ENCODE assay signal across 8 cellular contexts in the genomic region with DNA sequence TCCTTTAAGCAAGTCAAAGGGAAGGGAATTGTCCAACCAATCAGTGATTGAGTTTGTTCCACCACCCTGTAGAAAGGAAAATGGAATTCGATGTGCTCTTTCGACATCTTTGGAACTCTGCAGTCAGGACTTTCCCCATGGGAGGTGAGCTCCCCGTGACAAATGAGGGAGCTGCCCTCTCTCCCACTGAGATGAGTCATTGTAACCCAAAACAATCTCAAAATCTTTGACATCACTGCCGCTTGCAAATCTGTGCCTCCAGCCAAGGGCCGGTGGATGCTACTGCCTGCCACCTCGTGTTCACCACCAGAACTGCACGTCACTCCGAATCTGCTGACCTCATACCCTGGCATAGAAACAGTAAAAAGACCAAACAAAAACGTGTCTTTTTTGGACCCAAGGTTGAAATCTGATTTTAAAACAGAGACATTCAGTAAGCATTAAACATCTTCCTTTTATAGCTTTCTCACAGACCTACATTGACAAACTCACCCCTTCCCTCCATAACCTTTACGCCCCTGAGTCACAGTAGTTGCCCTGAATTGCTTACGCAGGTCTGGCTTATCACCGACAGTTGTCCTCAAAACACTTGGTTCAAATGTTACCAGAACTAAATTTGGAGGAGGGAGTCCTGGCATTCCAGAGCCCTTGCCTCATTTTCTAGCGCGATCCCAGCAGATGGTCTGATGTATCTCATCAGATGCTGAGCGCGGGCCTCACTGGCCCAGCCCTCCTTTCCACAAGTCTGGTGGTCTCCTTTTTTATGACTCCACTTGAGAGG.
DNase-seq lines count a peak whose midpoint lies in the region; ATAC-seq lines count a peak whose summit lies in the region.

No MANE protein-coding gene starts in this region.

- no peak overlapping the region for H3K27ac ChIP-seq in CD4-positive, alpha-beta memory T cell (ENCODE audit: low read depth, low read length)

- H3K9me3 ChIP-seq in CD4-positive, alpha-beta memory T cell (ENCODE audit: control insufficient read depth in 1 of 2, low read length in 2 of 2), result no peaks in the 10 kb centered on the region

- no peak overlapping the region for H3K4me3 Mint-ChIP-seq in CD4-positive, alpha-beta memory T cell

- H3K27me3 Mint-ChIP-seq in CD4-positive, alpha-beta memory T cell, result peaks cover 21 to 41% of the 10 kb centered on the region in 2 donors

- H3K27me3 ChIP-seq in CD4-positive, alpha-beta memory T cell (ENCODE audit: insufficient read depth, low read length), result peaks cover 5% of the 10 kb centered on the region

- intact Hi-C loops in CD4-positive, alpha-beta memory T cell (cut with micrococcal nuclease), result no loop called here

- no peaks in the 10 kb centered on the region for H3K36me3 Mint-ChIP-seq in CD4-positive, alpha-beta memory T cell

- peak in 4 of 5 donors; percentile 38 to 43 (median 40) for DNase-seq in CD4-positive, alpha-beta memory T cell
- DNase-seq in GM19240 (ENCODE audit: insufficient read length, low spot score) (peak; percentile 75), NCI-H82 treated with DMSO at 0.1 percent for 48 hours (lab: John Stamatoyannopoulos, UW; ENCODE audit: unreplicated experiment) (peak; percentile 50), activated T-cell treated with anti-CD3 and anti-CD28 coated beads for 24 hours (ENCODE audit: low read depth) (peak; percentile 54), myocyte (ENCODE audit: low read depth) (peak; percentile 97)
- DNase-seq in stimulated activated CD8-positive, alpha-beta memory T cell treated with anti-CD3 and anti-CD28 coated beads, Interleukin-7, amount 100 ng/mL, for 4 hours (ENCODE audit: low read depth in 2 of 2), result peak; percentile 15 to 28

- CTCF ChIA-PET in CD4-positive, alpha-beta memory T cell (lab: Charles Lee; ENCODE audit: partially characterized antibody), result interaction anchor here (1.2 to 3.9 kb wide), 5 partner anchors 11 to 1453 kb away, joined by 3 to 34 read pairs (median 6); partner anchors contain the start of gene RAB20

- H3K4me3 ChIP-seq in CD4-positive, alpha-beta memory T cell (ENCODE audit: low read length in 2 of 2), result no peak overlapping the region

- H3K27ac Mint-ChIP-seq in CD4-positive, alpha-beta memory T cell, result no peak overlapping the region

- peaks cover 0 to 8% (median 0%) of the 10 kb centered on the region in 8 donors for H3K9me3 Mint-ChIP-seq in CD4-positive, alpha-beta memory T cell

- ATAC-seq in HG03378 (IDR thresholded peaks at IDR 0.05; ENCODE audit: unreplicated experiment) (peak; percentile 94), esophagus mucosa (peak; percentile 84)

- peaks cover 3% of the 10 kb centered on the region for H3K4me1 ChIP-seq in CD4-positive, alpha-beta memory T cell (ENCODE audit: insufficient read depth, low read length)

- no peaks in the 10 kb centered on the region for H3K36me3 ChIP-seq in CD4-positive, alpha-beta memory T cell (ENCODE audit: insufficient read depth, low read length)

- POLR2A ChIA-PET in CD4-positive, alpha-beta memory T cell (lab: Charles Lee; ENCODE audit: partially characterized antibody), result no interaction called here

- peaks cover 0 to 10% (median 3%) of the 10 kb centered on the region in 4 donors for H3K4me1 Mint-ChIP-seq in CD4-positive, alpha-beta memory T cell

Comparison
In these comparisons a context has a peak if more than half of its experiments do, and no peak if none do; other contexts are left out.
1. DNase-seq: peak in every context shown above with its lines; median percentile 97 in myocyte; 75 in GM19240; 54 in activated T-cell treated with anti-CD3 and anti-CD28 coated beads for 24 hours; 50 in NCI-H82 treated with DMSO at 0.1 percent for 48 hours; 40 in CD4-positive, alpha-beta memory T cell; 22 in stimulated activated CD8-positive, alpha-beta memory T cell treated with anti-CD3 and anti-CD28 coated beads, Interleukin-7, amount 100 ng/mL, for 4 hours.